Comparison of ENCODE assay signal across 15 cellular contexts in genomic region chr1:211908453-211908852, GRCh38.
DNase-seq lines count a peak whose midpoint lies in the region; ATAC-seq, FAIRE-seq and TF ChIP-seq lines count a peak whose summit lies in the region.
"Had no signal": no experiment of that assay in that cellular context is flagged by ENCODE, and none has a peak within 500 bp of the region (broad histone marks: within the 10 kb centered on the region; RNA-seq: fewer than 3 reads in every experiment).

No MANE protein-coding gene starts in this region.

- ATAC-seq in GM21367 (IDR thresholded peaks at IDR 0.05; ENCODE audit: unreplicated experiment) = peak; percentile 61
- ATAC-seq in HG03175 (IDR thresholded peaks at IDR 0.05; ENCODE audit: unreplicated experiment) = peak; percentile 57
- ATAC-seq in GM19397 (IDR thresholded peaks at IDR 0.05; ENCODE audit: unreplicated experiment) = no peak
- ATAC-seq: A549; activated naive CD8-positive, alpha-beta T cell treated with anti-CD3 and anti-CD28 coated beads, Interleukin-2, amount 50 U/mL, for 24 hours had no signal

- peak; percentile 88 for DNase-seq in CD1c-positive myeloid dendritic cell (ENCODE audit: extremely low spot score)
- DNase-seq in SKM-1 (lab: John Stamatoyannopoulos, UW; ENCODE audit: unreplicated experiment) = peak; percentile 91
- DNase-seq in NCI-H1930 (lab: John Stamatoyannopoulos, UW) = no peak
- no peak for DNase-seq in kidney
- no peak for DNase-seq in RWPE1 (ENCODE audit: low spot score)
- DNase-seq: activated B cell treated with CpG ODN at 0.5 μM for 24 hours; activated naive CD8-positive, alpha-beta T cell treated with anti-CD3 and anti-CD28 coated beads, Interleukin-2, amount 50 U/mL, for 24 hours; activated T-cell treated with anti-CD3 and anti-CD28 coated beads for 4 hours; hypothalamus; tibial artery had no signal

- H3K27ac ChIP-seq in kidney (ENCODE audit: low read depth in 2 of 2, low read length in 2 of 2) = no peak overlapping the region
- no peak overlapping the region for H3K27ac ChIP-seq in RWPE1
- H3K27ac ChIP-seq: esophagus muscularis mucosa, tibial artery had no signal

- no peak overlapping the region for H3K9ac ChIP-seq in kidney (ENCODE audit: low read length in 2 of 2)

- peaks cover 0 to 4% of the 10 kb centered on the region in 2 donors for H3K4me1 ChIP-seq in kidney (ENCODE audit: control insufficient read depth in 1 of 2, insufficient read depth in 1 of 2, low read depth in 1 of 2, low read length in 2 of 2)
- H3K4me1 ChIP-seq: tibial artery had no signal

- no peaks in the 10 kb centered on the region for H3K9me3 ChIP-seq in kidney (ENCODE audit: control insufficient read depth in 1 of 2, low read length in 2 of 2)
- H3K9me3 ChIP-seq: A549, esophagus muscularis mucosa, tibial artery had no signal

- intact Hi-C loops in kidney (cut with DNase I) = no loop called here

- no peak for TF ChIP-seq CTCF in kidney (IDR thresholded peaks at IDR 0.05; ENCODE audit: borderline replicate concordance, extremely low read depth, insufficient read depth)
- no peak for TF ChIP-seq CTCF in RWPE1 (conservative IDR thresholded peaks at IDR 0.05; ENCODE audit: low read depth)

- FAIRE-seq in kidney (lab: Jason Lieb, UNC) = no peak
- FAIRE-seq: A549 had no signal

- no peaks in the 10 kb centered on the region for H3K36me3 ChIP-seq in kidney (ENCODE audit: control insufficient read depth in 1 of 2, insufficient read depth in 2 of 2, low read length in 2 of 2)
- H3K36me3 ChIP-seq: esophagus muscularis mucosa, tibial artery had no signal

- POLR2A ChIA-PET in RWPE1 (lab: Yijun Ruan, JAX; ENCODE audit: low non-redundant PET) = no interaction called here

- H3K4me3 ChIP-seq in kidney (ENCODE audit: low read length in 2 of 2) = no peak overlapping the region
- H3K4me3 ChIP-seq: A549, esophagus muscularis mucosa, tibial artery had no signal

- CTCF ChIA-PET in RWPE1 (lab: Yijun Ruan, JAX) = no interaction called here

Comparison
In these comparisons a context has a peak if more than half of its experiments do, and no peak if none do; other contexts are left out.
1. DNase-seq: peak in CD1c-positive myeloid dendritic cell (single experiment) and SKM-1 (single experiment); none in NCI-H1930 (0 of 2), kidney (single experiment) and RWPE1 (single experiment).